Comparison of ENCODE assay signal across 29 cellular contexts in the genomic region with DNA sequence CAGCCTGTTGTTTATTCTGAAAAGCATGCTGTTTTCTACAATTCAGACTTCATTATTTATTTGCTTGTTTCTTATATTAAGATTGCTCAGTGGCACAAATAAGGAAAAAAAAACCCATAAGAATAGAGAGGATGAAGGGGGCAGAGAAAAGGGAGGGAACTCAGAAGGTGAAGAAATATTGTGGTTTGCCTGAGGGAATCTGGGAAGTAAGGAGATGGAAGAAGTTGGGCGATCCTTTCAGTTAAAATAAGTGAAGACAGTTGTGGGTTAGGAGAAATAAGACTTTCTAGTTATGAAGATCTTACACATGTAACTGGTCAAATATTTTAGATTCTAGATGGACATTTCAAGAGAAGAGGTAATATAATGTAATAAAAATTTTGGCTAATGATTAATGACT.
DNase-seq lines count a peak whose midpoint lies in the region; ATAC-seq, FAIRE-seq and TF ChIP-seq lines count a peak whose summit lies in the region.
"Had no signal": no experiment of that assay in that cellular context is flagged by ENCODE, and none has a peak within 500 bp of the region (broad histone marks: within the 10 kb centered on the region; RNA-seq: fewer than 3 reads in every experiment).

No MANE protein-coding gene starts in this region.

- H3K4me3 ChIP-seq in BJ (ENCODE audit: low read depth, low read length), result no peak overlapping the region
- no peak overlapping the region for H3K4me3 ChIP-seq in HUES48 (ENCODE audit: low read depth, low read length)
- H3K4me3 ChIP-seq in neuronal stem cell (ENCODE audit: low read length in 2 of 2), result no peak overlapping the region
- no peak overlapping the region for H3K4me3 ChIP-seq in upper lobe of right lung
- H3K4me3 ChIP-seq: BLaER1, body of pancreas, hepatocyte, lower lobe of right lung, ovary, skin epidermis, testis had no signal

- no peak overlapping the region for H3K14ac ChIP-seq in neuronal stem cell (ENCODE audit: low read length)

- H3K23ac ChIP-seq in neuronal stem cell (ENCODE audit: low read depth, low read length, poor library complexity), result no peak overlapping the region

- no peak for TF ChIP-seq CTCF in BJ (IDR thresholded peaks at IDR 0.05; ENCODE audit: insufficient read depth, low read depth, low read length)
- no peak for TF ChIP-seq CTCF in brain (conservative IDR thresholded peaks at IDR 0.05)
- no peak for TF ChIP-seq CTCF in upper lobe of right lung (IDR thresholded peaks at IDR 0.05)

- peaks cover 3 to 16% (median 5%) of the 10 kb centered on the region in 5 experiments for H3K9me3 Mint-ChIP-seq in brain
- peaks cover 0 to 5% of the 10 kb centered on the region in 2 donors for H3K9me3 Mint-ChIP-seq in stimulated activated naive CD8-positive, alpha-beta T cell treated with anti-CD3 and anti-CD28 coated beads, Interleukin-15, amount 100 ng/mL, for 72 hours
- H3K9me3 Mint-ChIP-seq: activated naive CD8-positive, alpha-beta T cell treated with anti-CD3 and anti-CD28 coated beads, Interleukin-2, amount 50 U/mL, for 24 hours; T-cell had no signal

- no peak overlapping the region for H3K4ac ChIP-seq in neuronal stem cell (ENCODE audit: low read length)

- H2BK15ac ChIP-seq in neuronal stem cell (ENCODE audit: low read length), result no peak overlapping the region

- no peaks in the 10 kb centered on the region for H3K36me3 Mint-ChIP-seq in brain
- H3K36me3 Mint-ChIP-seq: IgD-negative memory B cell, T-cell had no signal

- H2AK5ac ChIP-seq in neuronal stem cell (ENCODE audit: low read depth, low read length), result no peak overlapping the region

- H2AFZ ChIP-seq in neuronal stem cell (ENCODE audit: low read length), result peak overlapping the region; percentile 26
- H2AFZ ChIP-seq: hepatocyte had no signal

- H3K27ac ChIP-seq in HUES48 (ENCODE audit: low read depth, low read length), result peak overlapping the region; percentile 7
- no peak overlapping the region for H3K27ac ChIP-seq in neuronal stem cell (replicated peaks; ENCODE audit: low read length)
- no peak overlapping the region for H3K27ac ChIP-seq in upper lobe of right lung
- H3K27ac ChIP-seq: BLaER1, body of pancreas, hepatocyte, lower lobe of right lung, ovary, skin epidermis, testis had no signal

- no peaks in the 10 kb centered on the region for H3K9me3 ChIP-seq in HUES48 (ENCODE audit: control insufficient read depth, insufficient read depth, low read length)
- no peaks in the 10 kb centered on the region for H3K9me3 ChIP-seq in neuronal stem cell (replicated peaks in 1 of 2; ENCODE audit: control insufficient read depth in 2 of 2, insufficient read depth in 1 of 2, low read depth in 1 of 2, low read length in 2 of 2)
- H3K9me3 ChIP-seq in upper lobe of right lung, result no peaks in the 10 kb centered on the region
- H3K9me3 ChIP-seq: BLaER1, body of pancreas, lower lobe of right lung, ovary, testis had no signal

- peaks cover 25% of the 10 kb centered on the region for H3K4me1 ChIP-seq in HUES48 (ENCODE audit: control insufficient read depth, insufficient read depth, low read length)
- H3K4me1 ChIP-seq in neuronal stem cell (ENCODE audit: control insufficient read depth in 2 of 2, insufficient read depth in 1 of 2, low read depth in 1 of 2, low read length in 2 of 2), result peaks cover 6% of the 10 kb centered on the region in 2 donors
- peaks cover 6% of the 10 kb centered on the region for H3K4me1 ChIP-seq in upper lobe of right lung
- H3K4me1 ChIP-seq: BLaER1, body of pancreas, testis had no signal

- CTCF ChIA-PET in BJ (lab: Yijun Ruan, JAX), result interaction anchor here (0.5 to 1.4 kb wide), 2 partner anchors 8 to 10 kb away, joined by 3 to 4 read pairs; no protein-coding TSS in a partner anchor

- no peak overlapping the region for H2BK12ac ChIP-seq in neuronal stem cell (ENCODE audit: low read length)

- peaks cover 40% of the 10 kb centered on the region for H3K4me1 Mint-ChIP-seq in brain
- no peaks in the 10 kb centered on the region for H3K4me1 Mint-ChIP-seq in stimulated activated naive CD8-positive, alpha-beta T cell treated with anti-CD3 and anti-CD28 coated beads, Interleukin-15, amount 100 ng/mL, for 72 hours
- H3K4me1 Mint-ChIP-seq: activated naive CD8-positive, alpha-beta T cell treated with anti-CD3 and anti-CD28 coated beads, Interleukin-2, amount 50 U/mL, for 24 hours; IgD-negative memory B cell; T-cell had no signal

- no peak overlapping the region for H2BK120ac ChIP-seq in neuronal stem cell (ENCODE audit: low read depth, low read length)

- no peak overlapping the region for H2BK5ac ChIP-seq in neuronal stem cell (ENCODE audit: low read length)

- FAIRE-seq in HTR-8/SVneo (lab: Jason Lieb, UNC) (no peak), urothelium cell line (lab: Jason Lieb, UNC) (no peak)
- FAIRE-seq: frontal cortex had no signal

- ATAC-seq in stimulated activated naive CD8-positive, alpha-beta T cell treated with anti-CD3 and anti-CD28 coated beads, Interleukin-15, amount 100 ng/mL, for 72 hours, result no peak
- no peak for ATAC-seq in upper lobe of right lung
- ATAC-seq: activated CD4-positive, CD25-positive, alpha-beta regulatory T cell treated with anti-CD3 and anti-CD28 coated beads, Interleukin-2, amount 50 U/mL, for 24 hours; activated naive CD8-positive, alpha-beta T cell treated with anti-CD3 and anti-CD28 coated beads, Interleukin-2, amount 50 U/mL, for 24 hours; activated T-cell treated with anti-CD3 and anti-CD28 coated beads, Interleukin-2, amount 50 U/mL, for 72 hours; body of pancreas; lower lobe of right lung; T-cell had no signal

- WGBS in neuronal stem cell (ENCODE audit: extremely low coverage in 2 of 2, insufficient read length in 2 of 2, insufficient replicate concordance in 1 of 2), 2 donors, result no CpG with 5 or more reads among the region's 1 CpG

- no peak overlapping the region for H4K8ac ChIP-seq in neuronal stem cell (ENCODE audit: low read depth, low read length)

- H3K79me1 ChIP-seq in neuronal stem cell (ENCODE audit: low read depth, low read length), result no peaks in the 10 kb centered on the region

- H3K27me3 Mint-ChIP-seq in brain, result no peaks in the 10 kb centered on the region
- H3K27me3 Mint-ChIP-seq in stimulated activated naive CD8-positive, alpha-beta T cell treated with anti-CD3 and anti-CD28 coated beads, Interleukin-15, amount 100 ng/mL, for 72 hours, result no peaks in the 10 kb centered on the region
- H3K27me3 Mint-ChIP-seq: activated naive CD8-positive, alpha-beta T cell treated with anti-CD3 and anti-CD28 coated beads, Interleukin-2, amount 50 U/mL, for 24 hours; T-cell had no signal

- peak overlapping the region in 4 of 5 experiments; percentile 1 to 37 (median 10) for H3K27ac Mint-ChIP-seq in brain
- H3K27ac Mint-ChIP-seq in stimulated activated naive CD8-positive, alpha-beta T cell treated with anti-CD3 and anti-CD28 coated beads, Interleukin-15, amount 100 ng/mL, for 72 hours, result no peak overlapping the region
- H3K27ac Mint-ChIP-seq: activated naive CD8-positive, alpha-beta T cell treated with anti-CD3 and anti-CD28 coated beads, Interleukin-2, amount 50 U/mL, for 24 hours; activated T-cell treated with anti-CD3 and anti-CD28 coated beads, Interleukin-2, amount 50 U/mL, for 72 hours; IgD-negative memory B cell; T-cell had no signal

- H3K9ac ChIP-seq in HUES48 (ENCODE audit: low read depth, low read length) (no peak overlapping the region), neuronal stem cell (ENCODE audit: low read depth, low read length, poor library complexity) (no peak overlapping the region)
- H3K9ac ChIP-seq: BLaER1 had no signal

- H3K27me3 ChIP-seq in BJ (ENCODE audit: control insufficient read depth, insufficient read depth, low read length) (no peaks in the 10 kb centered on the region), HUES48 (ENCODE audit: control insufficient read depth, insufficient read depth, low read length) (no peaks in the 10 kb centered on the region), neuronal stem cell (ENCODE audit: control insufficient read depth in 3 of 3, insufficient read depth in 3 of 3, low read depth in 1 of 3, low read length in 3 of 3) (no peaks in the 10 kb centered on the region), upper lobe of right lung (no peaks in the 10 kb centered on the region)
- H3K27me3 ChIP-seq: BLaER1, body of pancreas, hepatocyte, ovary, testis had no signal

- peak overlapping the region in 1 of 5 experiments; percentile 8 for H3K4me3 Mint-ChIP-seq in brain
- no peak overlapping the region for H3K4me3 Mint-ChIP-seq in stimulated activated naive CD8-positive, alpha-beta T cell treated with anti-CD3 and anti-CD28 coated beads, Interleukin-15, amount 100 ng/mL, for 72 hours
- H3K4me3 Mint-ChIP-seq: activated naive CD8-positive, alpha-beta T cell treated with anti-CD3 and anti-CD28 coated beads, Interleukin-2, amount 50 U/mL, for 24 hours; activated T-cell treated with anti-CD3 and anti-CD28 coated beads, Interleukin-2, amount 50 U/mL, for 72 hours; IgD-negative memory B cell; nephron; T-cell had no signal

- POLR2A ChIA-PET in BJ (lab: Charles Lee), result interaction anchor here (0.6 kb wide), 1 partner anchor 12 kb away, joined by 8 read pairs; no protein-coding TSS in a partner anchor

- no peak overlapping the region for H4K91ac ChIP-seq in neuronal stem cell (ENCODE audit: low read depth, low read length, poor library complexity)

- no peak overlapping the region for H3K4me2 ChIP-seq in neuronal stem cell (ENCODE audit: insufficient read depth, low read length, poor library complexity, severe bottlenecking)
- H3K4me2 ChIP-seq: BLaER1, hepatocyte had no signal

- DNase-seq in BJ (ENCODE audit: low read depth) (peak; percentile 39), neuronal stem cell (ENCODE audit: low spot score) (no peak), HTR-8/SVneo (ENCODE audit: insufficient read length, low spot score) (no peak), urothelium cell line (ENCODE audit: low spot score) (no peak), upper lobe of right lung (no peak)
- DNase-seq in stimulated activated naive CD8-positive, alpha-beta T cell treated with anti-CD3 and anti-CD28 coated beads, Interleukin-15, amount 100 ng/mL, for 72 hours, result no peak
- DNase-seq: activated CD4-positive, alpha-beta T cell treated with anti-CD3 and anti-CD28 coated beads, Interleukin-2, amount 50 U/mL, for 48 hours; activated naive CD8-positive, alpha-beta T cell treated with anti-CD3 and anti-CD28 coated beads, Interleukin-2, amount 50 U/mL, for 24 hours; activated T-cell treated with anti-CD3 and anti-CD28 coated beads, Interleukin-2, amount 50 U/mL, for 72 hours; body of pancreas; DMS 273 treated with DMSO at 0.1 percent for 48 hours; lower lobe of right lung; NCI-H1092; NCI-H1694; NCI-H510A; ovary; RPMI8226; stimulated activated naive CD4-positive, alpha-beta T cell; T-cell; testis had no signal

- intact Hi-C loops in upper lobe of right lung (cut with DNase I), result no loop called here

- no peaks in the 10 kb centered on the region for H3K36me3 ChIP-seq in BJ (ENCODE audit: control insufficient read depth, insufficient read depth, low read length)
- no peaks in the 10 kb centered on the region for H3K36me3 ChIP-seq in HUES48 (ENCODE audit: control insufficient read depth, insufficient read depth, low read length)
- no peaks in the 10 kb centered on the region for H3K36me3 ChIP-seq in neuronal stem cell (replicated peaks in 1 of 2; ENCODE audit: control insufficient read depth in 2 of 2, insufficient read depth in 2 of 2, low read length in 2 of 2)
- H3K36me3 ChIP-seq in upper lobe of right lung, result no peaks in the 10 kb centered on the region
- H3K36me3 ChIP-seq: BLaER1, lower lobe of right lung, ovary had no signal

- H3K18ac ChIP-seq in neuronal stem cell (ENCODE audit: low read length), result no peak overlapping the region

Comparison
In these comparisons a context has a peak if more than half of its experiments do, and no peak if none do; other contexts are left out.
1. H3K27ac Mint-ChIP-seq: peak in brain (4 of 5); none in stimulated activated naive CD8-positive, alpha-beta T cell treated with anti-CD3 and anti-CD28 coated beads, Interleukin-15, amount 100 ng/mL, for 72 hours (0 of 2).